Comparison of ENCODE assay signal across 23 cellular contexts in the genomic region with DNA sequence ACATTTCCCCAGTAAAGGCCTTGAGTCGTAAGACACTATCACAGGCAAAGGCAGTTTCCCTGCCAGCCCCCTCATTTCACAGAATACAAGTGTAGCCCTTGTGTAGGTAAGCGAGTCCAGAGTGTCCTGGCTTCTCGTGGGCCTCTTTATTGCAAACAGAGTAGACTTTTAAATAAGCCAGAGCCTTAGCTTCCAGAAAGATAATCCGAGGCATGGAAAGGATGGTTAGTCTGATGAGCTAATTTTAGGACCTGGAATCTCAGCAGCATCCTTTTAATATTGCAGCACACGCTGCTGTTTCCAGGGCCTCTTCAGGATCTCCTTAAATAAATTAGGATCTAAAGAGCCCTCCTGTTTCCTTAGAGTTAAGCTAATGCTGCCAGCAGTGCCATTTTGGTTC.
"Had no signal": no experiment of that assay in that cellular context is flagged by ENCODE, and none has a peak within 500 bp of the region (broad histone marks: within the 10 kb centered on the region; RNA-seq: fewer than 3 reads in every experiment).

No MANE protein-coding gene starts in this region.

- H3K36me3 Mint-ChIP-seq: WTC11 had no signal

- DNase-seq: activated CD4-positive, alpha-beta T cell treated with anti-CD3 and anti-CD28 coated beads for 48 hours; activated CD4-positive, alpha-beta T cell treated with anti-CD3 and anti-CD28 coated beads, Interleukin-2, amount 50 U/mL, for 4 hours; activated CD4-positive, CD25-positive, alpha-beta regulatory T cell treated with anti-CD3 and anti-CD28 coated beads, Interleukin-2, amount 50 U/mL, for 72 hours; activated CD8-positive, alpha-beta memory T cell treated with anti-CD3 and anti-CD28 coated beads, Interleukin-2, amount 50 U/mL, for 48 hours; activated CD8-positive, alpha-beta T cell treated with anti-CD3 and anti-CD28 coated beads, Interleukin-2, amount 10 ng/mL, durations not matched to agents 7 days and 5 days; activated effector memory CD4-positive, alpha-beta T cell treated with Interleukin-2 at 50 U/mL for 16 hours; activated naive CD4-positive, alpha-beta T cell treated with Interleukin-2 at 50 U/mL for 16 hours; activated T-cell treated with anti-CD3 and anti-CD28 coated beads, Interleukin-2, amount 50 U/mL, for 1 hour; amygdala; KG1; NCI-H1092; NCI-H1930; NCI-H226; NCI-H526; NCI-H82; SJCRH30; T-helper 17 cell; T-helper 9 cell had no signal

- H3K27ac ChIP-seq: breast epithelium, SJCRH30 had no signal

- H3K27ac Mint-ChIP-seq: activated CD8-positive, alpha-beta T cell treated with anti-CD3 and anti-CD28 coated beads, Interleukin-2, amount 10 ng/mL, durations not matched to agents 7 days and 5 days; activated naive CD8-positive, alpha-beta T cell; IgD-negative memory B cell; T-helper 17 cell; WTC11 had no signal

- H3K9me3 ChIP-seq: breast epithelium, SJCRH30 had no signal

- ATAC-seq: activated CD8-positive, alpha-beta T cell treated with anti-CD3 and anti-CD28 coated beads, Interleukin-2, amount 10 ng/mL, durations not matched to agents 7 days and 5 days; T-helper 17 cell; WTC11 had no signal

- H3K4me3 ChIP-seq: breast epithelium, SJCRH30 had no signal

- H3K4me1 ChIP-seq: breast epithelium, SJCRH30 had no signal

- H3K27me3 Mint-ChIP-seq: activated naive CD8-positive, alpha-beta T cell; central memory CD8-positive, alpha-beta T cell; IgD-negative memory B cell; T-helper 17 cell had no signal

- H3K4me3 Mint-ChIP-seq: activated CD8-positive, alpha-beta T cell treated with anti-CD3 and anti-CD28 coated beads, Interleukin-2, amount 10 ng/mL, durations not matched to agents 7 days and 5 days; activated naive CD8-positive, alpha-beta T cell; central memory CD8-positive, alpha-beta T cell; IgD-negative memory B cell; T-helper 17 cell; WTC11 had no signal

- H3K27me3 ChIP-seq: breast epithelium, SJCRH30 had no signal

- H3K36me3 ChIP-seq: breast epithelium, SJCRH30 had no signal

- H3K4me1 Mint-ChIP-seq: central memory CD8-positive, alpha-beta T cell; IgD-negative memory B cell; T-helper 17 cell had no signal

- H3K9me3 Mint-ChIP-seq: central memory CD8-positive, alpha-beta T cell; IgD-negative memory B cell; WTC11 had no signal
